Comparison of ENCODE assay signal across 9 cellular contexts in the genomic region with DNA sequence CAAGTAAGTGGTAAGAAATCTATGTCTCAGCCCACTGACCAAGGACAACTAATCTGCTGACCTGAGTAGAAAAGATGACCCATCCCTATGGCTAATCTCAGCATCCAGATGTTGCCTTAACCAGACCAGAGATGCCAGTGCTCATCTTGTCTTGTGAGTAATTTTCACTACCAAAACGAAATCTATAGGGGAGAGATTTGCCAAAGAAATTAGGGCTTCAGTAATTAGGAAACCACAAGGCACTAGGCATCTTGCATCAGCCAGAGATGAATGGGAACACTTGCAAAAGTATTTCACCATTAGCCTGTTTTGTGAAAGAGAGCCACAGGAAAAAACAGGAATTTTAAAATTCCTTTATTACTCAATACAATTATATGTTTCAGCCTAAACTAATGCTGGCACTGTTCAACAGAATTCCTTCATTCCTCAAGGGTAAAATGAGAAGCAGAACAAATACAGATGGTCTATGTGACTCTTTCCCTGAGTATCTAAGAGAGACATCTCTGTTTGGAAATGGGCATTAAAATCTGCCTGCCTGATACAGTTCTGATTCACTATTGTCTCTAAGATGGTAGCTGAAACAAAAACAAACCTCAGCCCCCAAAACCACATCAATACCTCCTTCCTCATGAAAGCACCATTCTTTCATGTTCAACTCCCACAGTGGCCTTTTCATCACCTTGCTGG.
DNase-seq lines count a peak whose midpoint lies in the region; ATAC-seq and TF ChIP-seq lines count a peak whose summit lies in the region.
"Had no signal": no experiment of that assay in that cellular context is flagged by ENCODE, and none has a peak within 500 bp of the region (broad histone marks: within the 10 kb centered on the region; RNA-seq: fewer than 3 reads in every experiment).

No MANE protein-coding gene starts in this region.

- peaks cover 24% of the 10 kb centered on the region for H3K4me1 Mint-ChIP-seq in activated CD4-positive, alpha-beta memory T cell treated with anti-CD3 and anti-CD28 coated beads, Interleukin-2, amount 10 ng/mL, durations not matched to agents 7 days and 5 days

- H3K36me3 Mint-ChIP-seq in activated CD4-positive, alpha-beta memory T cell treated with anti-CD3 and anti-CD28 coated beads, Interleukin-2, amount 10 ng/mL, durations not matched to agents 7 days and 5 days (ENCODE audit: low read depth): no peaks in the 10 kb centered on the region
- H3K36me3 Mint-ChIP-seq: neural progenitor cell had no signal

- ATAC-seq in GM19452 (IDR thresholded peaks at IDR 0.05; ENCODE audit: unreplicated experiment): peak; percentile 57

- CTCF ChIA-PET in RWPE1 (lab: Yijun Ruan, JAX): interaction anchor here (0.5 to 0.6 kb wide), 2 partner anchors 69 to 1557 kb away, joined by 3 read pairs; no protein-coding TSS in a partner anchor
- CTCF ChIA-PET in activated CD4-positive, alpha-beta memory T cell treated with anti-CD3 and anti-CD28 coated beads, Interleukin-2, amount 10 ng/mL, durations not matched to agents 7 days and 5 days (lab: Charles Lee): no interaction called here

- H3K27ac ChIP-seq in RWPE1: no peak overlapping the region
- H3K27ac ChIP-seq: neural progenitor cell had no signal

- TF ChIP-seq CTCF in AG10803 (conservative IDR thresholded peaks at IDR 0.05; ENCODE audit: low read length) (no peak), RWPE1 (conservative IDR thresholded peaks at IDR 0.05; ENCODE audit: low read depth) (no peak)

- POLR2A ChIA-PET in RWPE1 (lab: Yijun Ruan, JAX; ENCODE audit: low non-redundant PET): no interaction called here
- POLR2A ChIA-PET in activated CD4-positive, alpha-beta memory T cell treated with anti-CD3 and anti-CD28 coated beads, Interleukin-2, amount 10 ng/mL, durations not matched to agents 7 days and 5 days (lab: Charles Lee): no interaction called here

- no peaks in the 10 kb centered on the region for H3K9me3 Mint-ChIP-seq in activated CD4-positive, alpha-beta memory T cell treated with anti-CD3 and anti-CD28 coated beads, Interleukin-2, amount 10 ng/mL, durations not matched to agents 7 days and 5 days
- H3K9me3 Mint-ChIP-seq: neural progenitor cell had no signal

- no peak overlapping the region for H3K4me3 Mint-ChIP-seq in activated CD4-positive, alpha-beta memory T cell treated with anti-CD3 and anti-CD28 coated beads, Interleukin-2, amount 10 ng/mL, durations not matched to agents 7 days and 5 days
- H3K4me3 Mint-ChIP-seq: neural progenitor cell had no signal

- no peak overlapping the region for H3K27ac Mint-ChIP-seq in activated CD4-positive, alpha-beta memory T cell treated with anti-CD3 and anti-CD28 coated beads, Interleukin-2, amount 10 ng/mL, durations not matched to agents 7 days and 5 days
- H3K27ac Mint-ChIP-seq: neural progenitor cell had no signal

- no peaks in the 10 kb centered on the region for H3K27me3 Mint-ChIP-seq in activated CD4-positive, alpha-beta memory T cell treated with anti-CD3 and anti-CD28 coated beads, Interleukin-2, amount 10 ng/mL, durations not matched to agents 7 days and 5 days

- DNase-seq in AG10803 (ENCODE audit: low read depth) (peak; percentile 97), RWPE1 (ENCODE audit: low spot score) (peak; percentile 7), fibroblast of peridontal ligament (ENCODE audit: extremely low read depth) (peak; percentile 98), NCI-H2081 treated with DMSO at 0.1 percent for 48 hours (lab: John Stamatoyannopoulos, UW) (no peak), HT-29 (ENCODE audit: low spot score) (no peak), NCI-H1105 treated with DMSO at 0.1 percent for 48 hours (lab: John Stamatoyannopoulos, UW) (no peak)
- DNase-seq in activated CD4-positive, alpha-beta memory T cell treated with anti-CD3 and anti-CD28 coated beads, Interleukin-2, amount 10 ng/mL, durations not matched to agents 7 days and 5 days: no peak

- no peak overlapping the region for H3K4me3 ChIP-seq in AG10803 (ENCODE audit: low read length)
- H3K4me3 ChIP-seq: neural progenitor cell had no signal

Comparison
In these comparisons a context has a peak if more than half of its experiments do, and no peak if none do; other contexts are left out.
1. DNase-seq: peak in AG10803 (single experiment), RWPE1 (single experiment) and fibroblast of peridontal ligament (single experiment); none in NCI-H2081 treated with DMSO at 0.1 percent for 48 hours (single experiment), activated CD4-positive, alpha-beta memory T cell treated with anti-CD3 and anti-CD28 coated beads, Interleukin-2, amount 10 ng/mL, durations not matched to agents 7 days and 5 days (single experiment), HT-29 (single experiment) and NCI-H1105 treated with DMSO at 0.1 percent for 48 hours (single experiment).